ENCODE assay signal across 1 cellular context in the genomic region with DNA sequence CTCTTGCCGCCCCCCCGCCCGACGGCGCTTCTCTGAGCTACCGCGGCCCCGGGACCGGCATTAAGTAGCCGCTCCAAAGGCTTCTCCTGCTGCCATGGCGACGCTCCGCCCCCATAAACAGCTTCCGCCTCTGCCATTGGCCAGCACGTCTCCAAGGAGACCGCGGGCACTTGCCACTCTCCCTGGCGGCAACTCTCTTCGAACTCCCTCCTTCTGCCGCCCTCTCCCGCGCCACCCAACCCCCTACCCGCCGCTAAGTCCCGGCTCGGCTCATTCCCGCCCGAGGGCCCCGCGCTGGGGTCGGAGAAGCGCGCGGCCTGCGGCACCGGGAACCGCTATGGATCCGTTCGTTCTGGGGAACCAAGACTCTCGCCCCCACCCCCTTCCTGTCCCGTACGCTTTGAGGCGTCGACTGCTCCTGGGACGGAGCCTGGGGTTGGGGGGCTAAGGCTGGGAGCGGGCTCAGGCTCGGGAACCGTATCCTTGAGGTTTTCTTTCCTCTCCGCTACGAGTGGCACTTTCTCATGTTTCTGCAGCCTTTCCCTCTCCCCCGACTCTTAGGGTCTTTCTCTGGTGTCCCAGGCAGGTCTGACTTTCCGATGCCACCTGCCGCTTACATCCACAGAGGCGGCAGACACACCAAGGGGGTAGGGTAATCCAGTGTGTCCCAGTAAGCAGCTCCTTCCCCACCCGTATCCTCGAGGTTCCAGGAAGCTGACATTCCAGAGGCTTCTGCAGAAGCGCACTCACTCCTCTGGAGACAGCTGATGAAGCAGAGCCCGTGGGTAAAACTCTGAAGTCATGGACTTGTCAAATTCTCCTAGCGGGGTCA.
TF ChIP-seq lines count a peak whose summit lies in the region.

A gene with protein sequence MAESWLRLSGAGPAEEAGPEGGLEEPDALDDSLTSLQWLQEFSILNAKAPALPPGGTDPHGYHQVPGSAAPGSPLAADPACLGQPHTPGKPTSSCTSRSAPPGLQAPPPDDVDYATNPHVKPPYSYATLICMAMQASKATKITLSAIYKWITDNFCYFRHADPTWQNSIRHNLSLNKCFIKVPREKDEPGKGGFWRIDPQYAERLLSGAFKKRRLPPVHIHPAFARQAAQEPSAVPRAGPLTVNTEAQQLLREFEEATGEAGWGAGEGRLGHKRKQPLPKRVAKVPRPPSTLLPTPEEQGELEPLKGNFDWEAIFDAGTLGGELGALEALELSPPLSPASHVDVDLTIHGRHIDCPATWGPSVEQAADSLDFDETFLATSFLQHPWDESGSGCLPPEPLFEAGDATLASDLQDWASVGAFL (minus strand): TSS at position 34 of the 832 bp plus-strand sequence. CDS start 850 bp downstream, outside the sequence.

TF ChIP-seq in HEK293, 187 proteins besides CTCF, POLR2A, EP300 and RAD21 (continued from another document and continues in another):
- TF ChIP-seq, protein P1, sequence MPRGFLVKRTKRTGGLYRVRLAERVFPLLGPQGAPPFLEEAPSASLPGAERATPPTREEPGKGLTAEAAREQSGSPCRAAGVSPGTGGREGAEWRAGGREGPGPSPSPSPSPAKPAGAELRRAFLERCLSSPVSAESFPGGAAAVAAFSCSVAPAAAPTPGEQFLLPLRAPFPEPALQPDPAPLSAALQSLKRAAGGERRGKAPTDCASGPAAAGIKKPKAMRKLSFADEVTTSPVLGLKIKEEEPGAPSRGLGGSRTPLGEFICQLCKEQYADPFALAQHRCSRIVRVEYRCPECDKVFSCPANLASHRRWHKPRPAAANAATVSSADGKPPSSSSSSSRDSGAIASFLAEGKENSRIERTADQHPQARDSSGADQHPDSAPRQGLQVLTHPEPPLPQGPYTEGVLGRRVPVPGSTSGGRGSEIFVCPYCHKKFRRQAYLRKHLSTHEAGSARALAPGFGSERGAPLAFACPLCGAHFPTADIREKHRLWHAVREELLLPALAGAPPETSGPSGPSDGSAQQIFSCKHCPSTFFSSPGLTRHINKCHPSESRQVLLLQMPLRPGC (tag by site-specific recombination; IDR thresholded peaks at IDR 0.05): 0 out of 2 replicates have a peak, but pooled peaks have one; percentile 68
- TF ChIP-seq ZFP37 (tag by site-specific recombination; IDR thresholded peaks at IDR 0.05) (0 out of 2 replicates have a peak, but pooled peaks have one; percentile 63), ZBTB21 (tag by site-specific recombination; IDR thresholded peaks at IDR 0.05) (no peak), BCL11A (tag by site-specific recombination; IDR thresholded peaks at IDR 0.05; ENCODE audit: low read depth) (0 out of 2 replicates have a peak, but pooled peaks have one; percentile 20), ZNF175 (tag by site-specific recombination; IDR thresholded peaks at IDR 0.05) (no peak), ZNF776 (tag by site-specific recombination; IDR thresholded peaks at IDR 0.05; ENCODE audit: borderline replicate concordance) (no peak), ZNF211 (tag by site-specific recombination; IDR thresholded peaks at IDR 0.05; ENCODE audit: low read depth) (no peak), ZNF426 (tag by site-specific recombination; IDR thresholded peaks at IDR 0.05) (no peak), TRIM28 (IDR thresholded peaks at IDR 0.05; ENCODE audit: borderline replicate concordance, low read length) (no peak), ZNF514 (tag by site-specific recombination; IDR thresholded peaks at IDR 0.05) (no peak), ZNF239 (tag by site-specific recombination; IDR thresholded peaks at IDR 0.05) (no peak), RBAK (tag by site-specific recombination; IDR thresholded peaks at IDR 0.05) (no peak), ZIC2 (tag by site-specific recombination; IDR thresholded peaks at IDR 0.05) (no peak), ZNF596 (tag by site-specific recombination; IDR thresholded peaks at IDR 0.05) (no peak), ZNF140 (tag by site-specific recombination; IDR thresholded peaks at IDR 0.05) (no peak), ZSCAN16 (tag by site-specific recombination; IDR thresholded peaks at IDR 0.05) (no peak), ZNF521 (tag by site-specific recombination; IDR thresholded peaks at IDR 0.05) (no peak), ZNF138 (tag by site-specific recombination; IDR thresholded peaks at IDR 0.05; ENCODE audit: borderline replicate concordance) (no peak), ZNF223 (tag by site-specific recombination; IDR thresholded peaks at IDR 0.05) (no peak), IKZF3 (tag by site-specific recombination; IDR thresholded peaks at IDR 0.05) (peak; percentile 39; the same call in 1 of the 2 replicates), YY1 (tag by site-specific recombination; IDR thresholded peaks at IDR 0.05) (no peak), ZNF354C (tag by site-specific recombination; IDR thresholded peaks at IDR 0.05; ENCODE audit: borderline replicate concordance, low read depth) (no peak), KLF10 (tag by site-specific recombination; IDR thresholded peaks at IDR 0.05) (no peak), ZBTB17 (tag by site-specific recombination; IDR thresholded peaks at IDR 0.05) (peak; percentile 86), ZNF169 (tag by site-specific recombination; IDR thresholded peaks at IDR 0.05) (no peak), ZNF184 (tag by site-specific recombination; IDR thresholded peaks at IDR 0.05) (no peak), ZNF366 (tag by site-specific recombination; conservative IDR thresholded peaks at IDR 0.05) (peak; percentile 85), ZNF37A (tag by site-specific recombination; IDR thresholded peaks at IDR 0.05) (no peak), ZNF792 (tag by site-specific recombination; IDR thresholded peaks at IDR 0.05) (no peak), ZNF530 (tag by site-specific recombination; IDR thresholded peaks at IDR 0.05; ENCODE audit: low read depth) (no peak), ZNF416 (tag by site-specific recombination; IDR thresholded peaks at IDR 0.05) (no peak), ZNF707 (tag by site-specific recombination; IDR thresholded peaks at IDR 0.05) (no peak), ZNF155 (tag by site-specific recombination; IDR thresholded peaks at IDR 0.05) (no peak), ZEB2 (tag by site-specific recombination; IDR thresholded peaks at IDR 0.05) (peak; percentile 76; the same call in 1 of the 2 replicates), ZSCAN30 (tag by site-specific recombination; IDR thresholded peaks at IDR 0.05) (0 out of 2 replicates have a peak, but pooled peaks have one; percentile 34), ZNF610 (tag by site-specific recombination; IDR thresholded peaks at IDR 0.05; ENCODE audit: borderline replicate concordance) (peak; percentile 89), ZFP69B (tag by site-specific recombination; IDR thresholded peaks at IDR 0.05) (no peak), ZNF19 (tag by site-specific recombination; IDR thresholded peaks at IDR 0.05; ENCODE audit: low read depth) (no peak)
- TF ChIP-seq, protein P2, sequence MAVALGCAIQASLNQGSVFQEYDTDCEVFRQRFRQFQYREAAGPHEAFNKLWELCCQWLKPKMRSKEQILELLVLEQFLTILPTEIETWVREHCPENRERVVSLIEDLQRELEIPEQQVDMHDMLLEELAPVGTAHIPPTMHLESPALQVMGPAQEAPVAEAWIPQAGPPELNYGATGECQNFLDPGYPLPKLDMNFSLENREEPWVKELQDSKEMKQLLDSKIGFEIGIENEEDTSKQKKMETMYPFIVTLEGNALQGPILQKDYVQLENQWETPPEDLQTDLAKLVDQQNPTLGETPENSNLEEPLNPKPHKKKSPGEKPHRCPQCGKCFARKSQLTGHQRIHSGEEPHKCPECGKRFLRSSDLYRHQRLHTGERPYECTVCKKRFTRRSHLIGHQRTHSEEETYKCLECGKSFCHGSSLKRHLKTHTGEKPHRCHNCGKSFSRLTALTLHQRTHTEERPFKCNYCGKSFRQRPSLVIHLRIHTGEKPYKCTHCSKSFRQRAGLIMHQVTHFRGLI (tag by site-specific recombination; IDR thresholded peaks at IDR 0.05): no peak
- TF ChIP-seq, protein P3, sequence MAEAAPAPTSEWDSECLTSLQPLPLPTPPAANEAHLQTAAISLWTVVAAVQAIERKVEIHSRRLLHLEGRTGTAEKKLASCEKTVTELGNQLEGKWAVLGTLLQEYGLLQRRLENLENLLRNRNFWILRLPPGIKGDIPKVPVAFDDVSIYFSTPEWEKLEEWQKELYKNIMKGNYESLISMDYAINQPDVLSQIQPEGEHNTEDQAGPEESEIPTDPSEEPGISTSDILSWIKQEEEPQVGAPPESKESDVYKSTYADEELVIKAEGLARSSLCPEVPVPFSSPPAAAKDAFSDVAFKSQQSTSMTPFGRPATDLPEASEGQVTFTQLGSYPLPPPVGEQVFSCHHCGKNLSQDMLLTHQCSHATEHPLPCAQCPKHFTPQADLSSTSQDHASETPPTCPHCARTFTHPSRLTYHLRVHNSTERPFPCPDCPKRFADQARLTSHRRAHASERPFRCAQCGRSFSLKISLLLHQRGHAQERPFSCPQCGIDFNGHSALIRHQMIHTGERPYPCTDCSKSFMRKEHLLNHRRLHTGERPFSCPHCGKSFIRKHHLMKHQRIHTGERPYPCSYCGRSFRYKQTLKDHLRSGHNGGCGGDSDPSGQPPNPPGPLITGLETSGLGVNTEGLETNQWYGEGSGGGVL (tag by site-specific recombination; IDR thresholded peaks at IDR 0.05): peak; percentile 91
- TF ChIP-seq, protein P4, sequence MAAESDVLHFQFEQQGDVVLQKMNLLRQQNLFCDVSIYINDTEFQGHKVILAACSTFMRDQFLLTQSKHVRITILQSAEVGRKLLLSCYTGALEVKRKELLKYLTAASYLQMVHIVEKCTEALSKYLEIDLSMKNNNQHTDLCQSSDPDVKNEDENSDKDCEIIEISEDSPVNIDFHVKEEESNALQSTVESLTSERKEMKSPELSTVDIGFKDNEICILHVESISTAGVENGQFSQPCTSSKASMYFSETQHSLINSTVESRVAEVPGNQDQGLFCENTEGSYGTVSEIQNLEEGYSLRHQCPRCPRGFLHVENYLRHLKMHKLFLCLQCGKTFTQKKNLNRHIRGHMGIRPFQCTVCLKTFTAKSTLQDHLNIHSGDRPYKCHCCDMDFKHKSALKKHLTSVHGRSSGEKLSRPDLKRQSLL (tag by site-specific recombination; IDR thresholded peaks at IDR 0.05): no peak
- TF ChIP-seq, protein P5, sequence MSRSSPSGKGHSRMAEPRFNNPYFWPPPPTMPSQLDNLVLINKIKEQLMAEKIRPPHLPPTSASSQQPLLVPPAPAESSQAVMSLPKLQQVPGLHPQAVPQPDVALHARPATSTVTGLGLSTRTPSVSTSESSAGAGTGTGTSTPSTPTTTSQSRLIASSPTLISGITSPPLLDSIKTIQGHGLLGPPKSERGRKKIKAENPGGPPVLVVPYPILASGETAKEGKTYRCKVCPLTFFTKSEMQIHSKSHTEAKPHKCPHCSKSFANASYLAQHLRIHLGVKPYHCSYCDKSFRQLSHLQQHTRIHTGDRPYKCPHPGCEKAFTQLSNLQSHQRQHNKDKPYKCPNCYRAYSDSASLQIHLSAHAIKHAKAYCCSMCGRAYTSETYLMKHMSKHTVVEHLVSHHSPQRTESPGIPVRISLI (tag by site-specific recombination; IDR thresholded peaks at IDR 0.05): no peak
- TF ChIP-seq, protein P6, sequence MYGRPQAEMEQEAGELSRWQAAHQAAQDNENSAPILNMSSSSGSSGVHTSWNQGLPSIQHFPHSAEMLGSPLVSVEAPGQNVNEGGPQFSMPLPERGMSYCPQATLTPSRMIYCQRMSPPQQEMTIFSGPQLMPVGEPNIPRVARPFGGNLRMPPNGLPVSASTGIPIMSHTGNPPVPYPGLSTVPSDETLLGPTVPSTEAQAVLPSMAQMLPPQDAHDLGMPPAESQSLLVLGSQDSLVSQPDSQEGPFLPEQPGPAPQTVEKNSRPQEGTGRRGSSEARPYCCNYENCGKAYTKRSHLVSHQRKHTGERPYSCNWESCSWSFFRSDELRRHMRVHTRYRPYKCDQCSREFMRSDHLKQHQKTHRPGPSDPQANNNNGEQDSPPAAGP (tag by site-specific recombination; IDR thresholded peaks at IDR 0.05): no peak; the same call in 1 of the 2 replicates
- TF ChIP-seq, protein P7, sequence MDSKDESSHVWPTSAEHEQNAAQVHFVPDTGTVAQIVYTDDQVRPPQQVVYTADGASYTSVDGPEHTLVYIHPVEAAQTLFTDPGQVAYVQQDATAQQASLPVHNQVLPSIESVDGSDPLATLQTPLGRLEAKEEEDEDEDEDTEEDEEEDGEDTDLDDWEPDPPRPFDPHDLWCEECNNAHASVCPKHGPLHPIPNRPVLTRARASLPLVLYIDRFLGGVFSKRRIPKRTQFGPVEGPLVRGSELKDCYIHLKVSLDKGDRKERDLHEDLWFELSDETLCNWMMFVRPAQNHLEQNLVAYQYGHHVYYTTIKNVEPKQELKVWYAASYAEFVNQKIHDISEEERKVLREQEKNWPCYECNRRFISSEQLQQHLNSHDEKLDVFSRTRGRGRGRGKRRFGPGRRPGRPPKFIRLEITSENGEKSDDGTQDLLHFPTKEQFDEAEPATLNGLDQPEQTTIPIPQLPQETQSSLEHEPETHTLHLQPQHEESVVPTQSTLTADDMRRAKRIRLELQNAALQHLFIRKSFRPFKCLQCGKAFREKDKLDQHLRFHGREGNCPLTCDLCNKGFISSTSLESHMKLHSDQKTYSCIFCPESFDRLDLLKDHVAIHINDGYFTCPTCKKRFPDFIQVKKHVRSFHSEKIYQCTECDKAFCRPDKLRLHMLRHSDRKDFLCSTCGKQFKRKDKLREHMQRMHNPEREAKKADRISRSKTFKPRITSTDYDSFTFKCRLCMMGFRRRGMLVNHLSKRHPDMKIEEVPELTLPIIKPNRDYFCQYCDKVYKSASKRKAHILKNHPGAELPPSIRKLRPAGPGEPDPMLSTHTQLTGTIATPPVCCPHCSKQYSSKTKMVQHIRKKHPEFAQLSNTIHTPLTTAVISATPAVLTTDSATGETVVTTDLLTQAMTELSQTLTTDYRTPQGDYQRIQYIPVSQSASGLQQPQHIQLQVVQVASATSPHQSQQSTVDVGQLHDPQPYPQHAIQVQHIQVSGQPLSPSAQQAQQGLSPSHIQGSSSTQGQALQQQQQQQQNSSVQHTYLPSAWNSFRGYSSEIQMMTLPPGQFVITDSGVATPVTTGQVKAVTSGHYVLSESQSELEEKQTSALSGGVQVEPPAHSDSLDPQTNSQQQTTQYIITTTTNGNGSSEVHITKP (tag by site-specific recombination; IDR thresholded peaks at IDR 0.05): peak; percentile 74
- TF ChIP-seq, protein P8, sequence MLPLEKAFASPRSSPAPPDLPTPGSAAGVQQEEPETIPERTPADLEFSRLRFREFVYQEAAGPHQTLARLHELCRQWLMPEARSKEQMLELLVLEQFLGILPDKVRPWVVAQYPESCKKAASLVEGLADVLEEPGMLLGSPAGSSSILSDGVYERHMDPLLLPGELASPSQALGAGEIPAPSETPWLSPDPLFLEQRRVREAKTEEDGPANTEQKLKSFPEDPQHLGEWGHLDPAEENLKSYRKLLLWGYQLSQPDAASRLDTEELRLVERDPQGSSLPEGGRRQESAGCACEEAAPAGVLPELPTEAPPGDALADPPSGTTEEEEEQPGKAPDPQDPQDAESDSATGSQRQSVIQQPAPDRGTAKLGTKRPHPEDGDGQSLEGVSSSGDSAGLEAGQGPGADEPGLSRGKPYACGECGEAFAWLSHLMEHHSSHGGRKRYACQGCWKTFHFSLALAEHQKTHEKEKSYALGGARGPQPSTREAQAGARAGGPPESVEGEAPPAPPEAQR (tag by site-specific recombination; IDR thresholded peaks at IDR 0.05): no peak
